Comparison of ENCODE assay signal across 1 cellular context in genomic region chr10:43339136-43339535, GRCh38.
TF ChIP-seq lines count a peak whose summit lies in the region.

No MANE protein-coding gene starts in this region.

TF ChIP-seq in HCT116, 20 proteins besides CTCF, POLR2A, EP300 and RAD21:
- TF ChIP-seq MAX (IDR thresholded peaks at IDR 0.05) = no peak
- no peak for TF ChIP-seq SP1 (IDR thresholded peaks at IDR 0.05; ENCODE audit: low read depth)
- TF ChIP-seq JUND (IDR thresholded peaks at IDR 0.05) = no peak
- no peak for TF ChIP-seq EZH2phosphoT487 (IDR thresholded peaks at IDR 0.05; ENCODE audit: borderline replicate concordance)
- no peak for TF ChIP-seq YY1 (IDR thresholded peaks at IDR 0.05; ENCODE audit: extremely low read depth, insufficient replicate concordance, low read depth, low read length)
- TF ChIP-seq ZFX (IDR thresholded peaks at IDR 0.05) = no peak
- no peak for TF ChIP-seq ZNF274 (IDR thresholded peaks at IDR 0.05; ENCODE audit: low read depth, low read length)
- no peak for TF ChIP-seq ELF1 (IDR thresholded peaks at IDR 0.05; ENCODE audit: borderline replicate concordance, low read depth)
- no peak for TF ChIP-seq EZH2 (IDR thresholded peaks at IDR 0.05)
- TF ChIP-seq FOSL1 (IDR thresholded peaks at IDR 0.05; ENCODE audit: low read depth) = no peak
- TF ChIP-seq TCF7L2 (IDR thresholded peaks at IDR 0.05; ENCODE audit: borderline replicate concordance, extremely low read depth, insufficient read depth, insufficient read length) = no peak
- TF ChIP-seq POLR2AphosphoS5 (IDR thresholded peaks at IDR 0.05; ENCODE audit: low read depth, low read length) = no peak
TF ChIP-seq in HCT116: peak in this region for 0.
